In genomic region chr5:119275873-119276214, GRCh38 we compare ENCODE assay signal across 8 cellular contexts.
DNase-seq lines count a peak whose midpoint lies in the region; ATAC-seq and TF ChIP-seq lines count a peak whose summit lies in the region.

No MANE protein-coding gene starts in this region.

- CTCF ChIA-PET in activated naive CD4-positive, alpha-beta T cell treated with anti-CD3 and anti-CD28 coated beads, Interleukin-2, amount 10 ng/mL, durations not matched to agents 7 days and 5 days (lab: Charles Lee), result interaction anchor here (1.5 kb wide), 1 partner anchor 136 kb away, joined by 3 read pairs; no protein-coding TSS in a partner anchor

- peak overlapping the region; percentile 48 for H3K4me3 Mint-ChIP-seq in activated naive CD4-positive, alpha-beta T cell treated with anti-CD3 and anti-CD28 coated beads, Interleukin-2, amount 10 ng/mL, durations not matched to agents 7 days and 5 days
- no peak overlapping the region for H3K4me3 Mint-ChIP-seq in endodermal cell

- H3K9ac ChIP-seq in DND-41 (ENCODE audit: low read depth, low read length) (no peak overlapping the region), endodermal cell (ENCODE audit: extremely low read depth, low read length, poor library complexity, severe bottlenecking) (no peak overlapping the region)

- H3K9me3 ChIP-seq in DND-41 (ENCODE audit: insufficient read depth, low read length, severe bottlenecking) (no peaks in the 10 kb centered on the region), endodermal cell (ENCODE audit: control insufficient read depth, low read length) (no peaks in the 10 kb centered on the region)

- H2AFZ ChIP-seq in DND-41 (ENCODE audit: low read depth, low read length), result no peak overlapping the region

- peaks cover 3% of the 10 kb centered on the region for H3K27me3 Mint-ChIP-seq in activated naive CD4-positive, alpha-beta T cell treated with anti-CD3 and anti-CD28 coated beads, Interleukin-2, amount 10 ng/mL, durations not matched to agents 7 days and 5 days
- H3K27me3 Mint-ChIP-seq in endodermal cell (ENCODE audit: insufficient read depth), result no peaks in the 10 kb centered on the region

- no peak overlapping the region for H3K4me3 ChIP-seq in DND-41 (ENCODE audit: low read depth in 1 of 2, low read length in 2 of 2)
- no peak overlapping the region for H3K4me3 ChIP-seq in endodermal cell (ENCODE audit: low read length)

- H3K4me1 Mint-ChIP-seq in activated naive CD4-positive, alpha-beta T cell treated with anti-CD3 and anti-CD28 coated beads, Interleukin-2, amount 10 ng/mL, durations not matched to agents 7 days and 5 days, result peaks cover 98% of the 10 kb centered on the region
- peaks cover 77% of the 10 kb centered on the region for H3K4me1 Mint-ChIP-seq in endodermal cell

- peaks cover 100% of the 10 kb centered on the region for H3K4me1 ChIP-seq in DND-41 (ENCODE audit: insufficient read depth, low read length)
- peaks cover 34% of the 10 kb centered on the region for H3K4me1 ChIP-seq in endodermal cell (ENCODE audit: control insufficient read depth, insufficient read depth, low read length)

- H3K27me3 ChIP-seq in DND-41 (ENCODE audit: insufficient read depth, low read length, poor library complexity) (no peaks in the 10 kb centered on the region), endodermal cell (ENCODE audit: control insufficient read depth, insufficient read depth, low read length, poor library complexity, severe bottlenecking) (no peaks in the 10 kb centered on the region)

- H3K36me3 ChIP-seq in DND-41 (ENCODE audit: insufficient read depth, low read length), result peaks cover 59% of the 10 kb centered on the region
- peaks cover 4% of the 10 kb centered on the region for H3K36me3 ChIP-seq in endodermal cell (ENCODE audit: control insufficient read depth, insufficient read depth, low read length)

- H3K27ac ChIP-seq in DND-41 (ENCODE audit: low read length), result peak overlapping the region; percentile 56
- H3K27ac ChIP-seq in endodermal cell (ENCODE audit: low read depth, low read length), result no peak overlapping the region

- TF ChIP-seq CTCF in DND-41 (IDR thresholded peaks at IDR 0.05; ENCODE audit: borderline replicate concordance, extremely low read depth, low read length, poor library complexity, severe bottlenecking) (no peak), omental fat pad (IDR thresholded peaks at IDR 0.05) (no peak), endodermal cell (conservative IDR thresholded peaks at IDR 0.05) (no peak)

- H3K79me2 ChIP-seq in DND-41 (ENCODE audit: insufficient read depth, low read length), result peaks cover 100% of the 10 kb centered on the region

- ATAC-seq in DND-41 (ENCODE audit: insufficient read depth, low read depth) (no peak), GM21381 (IDR thresholded peaks at IDR 0.05; ENCODE audit: unreplicated experiment) (peak; percentile 73), HG03521 (IDR thresholded peaks at IDR 0.05; ENCODE audit: unreplicated experiment) (peak; percentile 64), omental fat pad (ENCODE audit: low FRiP score) (no peak)

- peaks cover 16% of the 10 kb centered on the region; the same call in 1 of the 2 replicates for H4K20me1 ChIP-seq in DND-41 (ENCODE audit: insufficient read depth, low read length)

- H3K4me2 ChIP-seq in DND-41 (ENCODE audit: insufficient read depth, low read length), result peak overlapping the region; percentile 16; the same call in 1 of the 2 replicates

- peak overlapping the region; percentile 90 for H3K27ac Mint-ChIP-seq in activated naive CD4-positive, alpha-beta T cell treated with anti-CD3 and anti-CD28 coated beads, Interleukin-2, amount 10 ng/mL, durations not matched to agents 7 days and 5 days
- H3K27ac Mint-ChIP-seq in endodermal cell, result no peak overlapping the region

- 93 to 100% methylated on average over 2 to 4 of the region's 4 CpGs for WGBS in endodermal cell (ENCODE audit: insufficient coverage in 1 of 2, insufficient read length in 1 of 2), 2 experiments

- H3K36me3 Mint-ChIP-seq in activated naive CD4-positive, alpha-beta T cell treated with anti-CD3 and anti-CD28 coated beads, Interleukin-2, amount 10 ng/mL, durations not matched to agents 7 days and 5 days, result peaks cover 70% of the 10 kb centered on the region
- H3K36me3 Mint-ChIP-seq in endodermal cell (ENCODE audit: low read depth), result peaks cover 2% of the 10 kb centered on the region

- DNase-seq in DND-41, result no peak
- DNase-seq in activated naive CD4-positive, alpha-beta T cell treated with anti-CD3 and anti-CD28 coated beads, Interleukin-2, amount 10 ng/mL, durations not matched to agents 7 days and 5 days, result no peak
- no peak for DNase-seq in omental fat pad (ENCODE audit: low spot score)
- no peak for DNase-seq in AML-193 (lab: John Stamatoyannopoulos, UW)
- no peak for DNase-seq in endodermal cell
- no peak for DNase-seq in HT-29 (ENCODE audit: low spot score)

- H3K9me3 Mint-ChIP-seq in activated naive CD4-positive, alpha-beta T cell treated with anti-CD3 and anti-CD28 coated beads, Interleukin-2, amount 10 ng/mL, durations not matched to agents 7 days and 5 days, result peaks cover 1% of the 10 kb centered on the region
- no peaks in the 10 kb centered on the region for H3K9me3 Mint-ChIP-seq in endodermal cell

Comparison
In these comparisons a context has a peak if more than half of its experiments do, and no peak if none do; other contexts are left out.
1. ATAC-seq: peak in GM21381 (single experiment) and HG03521 (single experiment); none in DND-41 (single experiment) and omental fat pad (single experiment).